In genomic region chr2:12948963-12949353, GRCh38 we compare ENCODE assay signal across 12 cellular contexts.
DNase-seq lines count a peak whose midpoint lies in the region; ATAC-seq and TF ChIP-seq lines count a peak whose summit lies in the region.
"Had no signal": no experiment of that assay in that cellular context is flagged by ENCODE, and none has a peak within 500 bp of the region (broad histone marks: within the 10 kb centered on the region; RNA-seq: fewer than 3 reads in every experiment).

No MANE protein-coding gene starts in this region.

- H3K27me3 ChIP-seq in CD4-positive, alpha-beta T cell (ENCODE audit: control insufficient read depth, insufficient read depth, low read length): no peaks in the 10 kb centered on the region

- DNase-seq in activated T-cell treated with anti-CD3 and anti-CD28 coated beads, Interleukin-2, amount 50 U/mL, for 24 hours: no peak
- DNase-seq in activated T-cell treated with anti-CD3 and anti-CD28 coated beads, Interleukin-2, amount 50 U/mL, for 1 hour: no peak
- peak; percentile 37 for DNase-seq in stimulated activated naive B cell treated with anti-CD40 and anti-IgM and Interleukin-4, amounts not matched to agents 10 μg/mL and 1 μg/mL and 100 μg/mL, for 72 hours
- no peak for DNase-seq in CD4-positive, alpha-beta T cell
- no peak for DNase-seq in HCEC 1CT
- DNase-seq: activated naive CD4-positive, alpha-beta T cell treated with Interleukin-2 at 50 U/mL for 16 hours; GF-D8; NCI-H69 had no signal

- peak; percentile 71 for ATAC-seq in HG02588 (IDR thresholded peaks at IDR 0.05; ENCODE audit: unreplicated experiment)
- ATAC-seq in HG03575 (IDR thresholded peaks at IDR 0.05; ENCODE audit: extremely low read depth, insufficient number of reproducible peaks, low FRiP score, unreplicated experiment): peak; percentile 66
- peak; percentile 97 to 98 for ATAC-seq in stimulated activated naive B cell treated with anti-CD40 and anti-IgM and Interleukin-4, amounts not matched to agents 10 μg/mL and 1 μg/mL and 100 μg/mL, for 72 hours (replicated peaks)
- ATAC-seq in CD4-positive, alpha-beta T cell (ENCODE audit: poor library complexity): no peak
- no peak for ATAC-seq in HG02840 (IDR thresholded peaks at IDR 0.05; ENCODE audit: low FRiP score, unreplicated experiment)

- CTCF ChIA-PET in CD4-positive, alpha-beta T cell (lab: Charles Lee): interaction anchor here (2.2 kb wide), 1 partner anchor 26 kb away, joined by 5 read pairs; no protein-coding TSS in a partner anchor

- H3K9me3 Mint-ChIP-seq in activated T-cell treated with anti-CD3 and anti-CD28 coated beads, Interleukin-2, amount 50 U/mL, for 24 hours: no peaks in the 10 kb centered on the region
- H3K9me3 Mint-ChIP-seq in stimulated activated naive B cell treated with anti-CD40 and anti-IgM and Interleukin-4, amounts not matched to agents 10 μg/mL and 1 μg/mL and 100 μg/mL, for 72 hours: no peaks in the 10 kb centered on the region
- no peaks in the 10 kb centered on the region for H3K9me3 Mint-ChIP-seq in CD4-positive, alpha-beta T cell

- no peak overlapping the region for H3K4me3 Mint-ChIP-seq in activated T-cell treated with anti-CD3 and anti-CD28 coated beads, Interleukin-2, amount 50 U/mL, for 24 hours
- no peak overlapping the region for H3K4me3 Mint-ChIP-seq in stimulated activated naive B cell treated with anti-CD40 and anti-IgM and Interleukin-4, amounts not matched to agents 10 μg/mL and 1 μg/mL and 100 μg/mL, for 72 hours
- H3K4me3 Mint-ChIP-seq in CD4-positive, alpha-beta T cell: no peak overlapping the region

- POLR2A ChIA-PET in CD4-positive, alpha-beta T cell (lab: Charles Lee): no interaction called here

- peaks cover 34% of the 10 kb centered on the region for H3K27me3 Mint-ChIP-seq in activated T-cell treated with anti-CD3 and anti-CD28 coated beads, Interleukin-2, amount 50 U/mL, for 24 hours
- peaks cover 33 to 52% of the 10 kb centered on the region in 2 donors for H3K27me3 Mint-ChIP-seq in stimulated activated naive B cell treated with anti-CD40 and anti-IgM and Interleukin-4, amounts not matched to agents 10 μg/mL and 1 μg/mL and 100 μg/mL, for 72 hours
- peaks cover 17% of the 10 kb centered on the region for H3K27me3 Mint-ChIP-seq in CD4-positive, alpha-beta T cell

- TF ChIP-seq CTCF in CD4-positive, alpha-beta T cell (IDR thresholded peaks at IDR 0.05): no peak

- no peaks in the 10 kb centered on the region for H3K9me3 ChIP-seq in CD4-positive, alpha-beta T cell (ENCODE audit: control insufficient read depth, low read length)
- H3K9me3 ChIP-seq: HAP-1 had no signal

- no peaks in the 10 kb centered on the region for H3K36me3 Mint-ChIP-seq in activated T-cell treated with anti-CD3 and anti-CD28 coated beads, Interleukin-2, amount 50 U/mL, for 24 hours (ENCODE audit: low read depth)
- no peaks in the 10 kb centered on the region for H3K36me3 Mint-ChIP-seq in stimulated activated naive B cell treated with anti-CD40 and anti-IgM and Interleukin-4, amounts not matched to agents 10 μg/mL and 1 μg/mL and 100 μg/mL, for 72 hours
- no peaks in the 10 kb centered on the region for H3K36me3 Mint-ChIP-seq in CD4-positive, alpha-beta T cell (ENCODE audit: low read depth)

- intact Hi-C loops in CD4-positive, alpha-beta T cell (cut with DNase I, micrococcal nuclease): no loop called here

- H3K27ac ChIP-seq in CD4-positive, alpha-beta T cell (ENCODE audit: low read depth, low read length): no peak overlapping the region

- H3K27ac Mint-ChIP-seq in activated T-cell treated with anti-CD3 and anti-CD28 coated beads, Interleukin-2, amount 50 U/mL, for 24 hours: peak overlapping the region; percentile 67
- no peak overlapping the region for H3K27ac Mint-ChIP-seq in stimulated activated naive B cell treated with anti-CD40 and anti-IgM and Interleukin-4, amounts not matched to agents 10 μg/mL and 1 μg/mL and 100 μg/mL, for 72 hours
- H3K27ac Mint-ChIP-seq in CD4-positive, alpha-beta T cell: no peak overlapping the region

- H3K4me1 Mint-ChIP-seq in activated T-cell treated with anti-CD3 and anti-CD28 coated beads, Interleukin-2, amount 50 U/mL, for 24 hours (ENCODE audit: low read depth): peaks cover 36% of the 10 kb centered on the region
- peaks cover 0 to 6% of the 10 kb centered on the region in 2 donors for H3K4me1 Mint-ChIP-seq in stimulated activated naive B cell treated with anti-CD40 and anti-IgM and Interleukin-4, amounts not matched to agents 10 μg/mL and 1 μg/mL and 100 μg/mL, for 72 hours
- H3K4me1 Mint-ChIP-seq in CD4-positive, alpha-beta T cell (ENCODE audit: low read depth): peaks cover 7% of the 10 kb centered on the region

Comparison
In these comparisons a context has a peak if more than half of its experiments do, and no peak if none do; other contexts are left out.
1. ATAC-seq: peak in HG02588 (single experiment), HG03575 (single experiment) and stimulated activated naive B cell treated with anti-CD40 and anti-IgM and Interleukin-4, amounts not matched to agents 10 μg/mL and 1 μg/mL and 100 μg/mL, for 72 hours (2 of 2); none in CD4-positive, alpha-beta T cell (single experiment) and HG02840 (single experiment).